Comparison of ENCODE assay signal across 18 cellular contexts in genomic region chr6:129108337-129108736, GRCh38.
DNase-seq lines count a peak whose midpoint lies in the region; ATAC-seq and TF ChIP-seq lines count a peak whose summit lies in the region.
"Had no signal": no experiment of that assay in that cellular context is flagged by ENCODE, and none has a peak within 500 bp of the region (broad histone marks: within the 10 kb centered on the region; RNA-seq: fewer than 3 reads in every experiment).

No MANE protein-coding gene starts in this region.

- no peak for TF ChIP-seq CTCF in left ventricle myocardium inferior (IDR thresholded peaks at IDR 0.05; ENCODE audit: borderline replicate concordance)
- no peak for TF ChIP-seq CTCF in heart left ventricle (IDR thresholded peaks at IDR 0.05)
- TF ChIP-seq CTCF in PC-3 (conservative IDR thresholded peaks at IDR 0.05; ENCODE audit: low read depth, low read length): no peak
- no peak for TF ChIP-seq CTCF in breast epithelium (IDR thresholded peaks at IDR 0.05)

- TF ChIP-seq POLR2A in heart left ventricle (IDR thresholded peaks at IDR 0.05) (no peak), breast epithelium (IDR thresholded peaks at IDR 0.05) (no peak)

- intact Hi-C loops in left ventricle myocardium inferior (cut with micrococcal nuclease): no loop called here
- intact Hi-C loops in heart left ventricle (cut with DNase I): no loop called here
- intact Hi-C loops in PC-3 (cut with micrococcal nuclease): no loop called here
- intact Hi-C loops in breast epithelium (cut with DNase I; ENCODE audit: low total_unique reads): no loop called here

- POLR2A ChIA-PET in PC-3 (lab: Charles Lee; ENCODE audit: unreplicated experiment): no interaction called here

- 0 to 97% (median 49%) methylated on average over 1 of the region's 1 CpG for WGBS in heart left ventricle, 4 donors

- H3K4me1 ChIP-seq in left ventricle myocardium inferior (peaks cover 93% of the 10 kb centered on the region), heart left ventricle (peaks cover 0 to 91% (median 61%) of the 10 kb centered on the region in 12 donors), PC-3 (ENCODE audit: insufficient read depth, low read length) (peaks cover 16% of the 10 kb centered on the region), breast epithelium (no peaks in the 10 kb centered on the region)

- H3K36me3 ChIP-seq in left ventricle myocardium inferior (no peaks in the 10 kb centered on the region), heart left ventricle (peaks cover 0 to 3% (median 0%) of the 10 kb centered on the region in 9 donors), PC-3 (ENCODE audit: low read depth, low read length) (no peaks in the 10 kb centered on the region), breast epithelium (no peaks in the 10 kb centered on the region)

- no peaks in the 10 kb centered on the region for H3K9me3 ChIP-seq in left ventricle myocardium inferior (replicated peaks)
- no peaks in the 10 kb centered on the region for H3K9me3 ChIP-seq in heart left ventricle
- no peaks in the 10 kb centered on the region for H3K9me3 ChIP-seq in PC-3 (ENCODE audit: low read length)
- no peaks in the 10 kb centered on the region for H3K9me3 ChIP-seq in breast epithelium

- CTCF ChIA-PET in PC-3 (lab: Charles Lee): interaction anchor here (0.6 kb wide), 1 partner anchor 148 kb away, joined by 3 read pairs; no protein-coding TSS in a partner anchor

- H3K9me2 ChIP-seq in PC-3 (replicated peaks; ENCODE audit: low read length): no peaks in the 10 kb centered on the region

- H2AFZ ChIP-seq in PC-3 (ENCODE audit: low read length): no peak overlapping the region
- H2AFZ ChIP-seq: GM23338 had no signal

- DNase-seq in left ventricle myocardium inferior (no peak), heart left ventricle (no peak), PC-3 (no peak), myocyte (ENCODE audit: low read depth) (peak; percentile 61), breast epithelium (ENCODE audit: low spot score in 2 of 2) (no peak), NCI-H1436 treated with DMSO at 0.1 percent for 48 hours (lab: John Stamatoyannopoulos, UW) (no peak)
- DNase-seq: 8988T; C1 segment of cervical spinal cord; Calu3; CD4-positive, alpha-beta memory T cell; COR-L47; DMS53; DMS79 treated with DMSO at 0.1 percent for 48 hours; GF-D8; H9; HFFc6 had no signal

- H3K27ac ChIP-seq in left ventricle myocardium inferior (replicated peaks): peak overlapping the region; percentile 85
- H3K27ac ChIP-seq in heart left ventricle: peak overlapping the region in 2 of 12 donors; percentile 5 to 19
- H3K27ac ChIP-seq in PC-3 (ENCODE audit: low read length): no peak overlapping the region
- no peak overlapping the region for H3K27ac ChIP-seq in breast epithelium

- H3K9ac ChIP-seq in PC-3 (ENCODE audit: low read length): no peak overlapping the region

- H3F3A ChIP-seq in PC-3 (ENCODE audit: low read length, unreplicated experiment): no peaks in the 10 kb centered on the region

- BruUV-seq in PC-3 (replicated peaks; lab: Mats Ljungman, UMichigan): no TSS peak

- H3K4me3 ChIP-seq in left ventricle myocardium inferior: no peak overlapping the region
- H3K4me3 ChIP-seq in heart left ventricle: no peak overlapping the region
- H3K4me3 ChIP-seq in PC-3 (ENCODE audit: low read length): no peak overlapping the region
- no peak overlapping the region for H3K4me3 ChIP-seq in breast epithelium
- H3K4me3 ChIP-seq: GM23338 had no signal

- H3K27me3 ChIP-seq in left ventricle myocardium inferior (ENCODE audit: low read depth) (no peaks in the 10 kb centered on the region), heart left ventricle (no peaks in the 10 kb centered on the region), PC-3 (ENCODE audit: low read length) (no peaks in the 10 kb centered on the region), breast epithelium (no peaks in the 10 kb centered on the region)

- no peaks in the 10 kb centered on the region for H3K79me2 ChIP-seq in PC-3 (ENCODE audit: low read length)

- no peaks in the 10 kb centered on the region for H4K20me1 ChIP-seq in PC-3 (ENCODE audit: low read length)

- no peak for ATAC-seq in heart left ventricle
- peak; percentile 59 for ATAC-seq in PC-3
- ATAC-seq in HG02642 (IDR thresholded peaks at IDR 0.05; ENCODE audit: poor library complexity, unreplicated experiment): no peak
- ATAC-seq: GM23338 had no signal

- H3K4me2 ChIP-seq in PC-3 (ENCODE audit: low read length): no peak overlapping the region; the same call in 1 of the 2 replicates
- H3K4me2 ChIP-seq: GM23338 had no signal
